14 cellular contexts compared by ENCODE assay signal in genomic region chr2:46801731-46802664, GRCh38.
DNase-seq lines count a peak whose midpoint lies in the region; ATAC-seq and TF ChIP-seq lines count a peak whose summit lies in the region.
"Had no signal": no experiment of that assay in that cellular context is flagged by ENCODE, and none has a peak within 500 bp of the region (broad histone marks: within the 10 kb centered on the region; RNA-seq: fewer than 3 reads in every experiment).

No MANE protein-coding gene starts in this region.

- TF ChIP-seq EP300 in esophagus muscularis mucosa (IDR thresholded peaks at IDR 0.05), result no peak

- no peak overlapping the region for H3K4me3 ChIP-seq in PC-3 (ENCODE audit: low read length)
- H3K4me3 ChIP-seq in esophagus muscularis mucosa, result no peak overlapping the region
- H3K4me3 ChIP-seq in BE2C (ENCODE audit: low read depth, low read length), result no peak overlapping the region
- H3K4me3 ChIP-seq: colonic mucosa, sigmoid colon had no signal

- DNase-seq in GM03348 (ENCODE audit: low spot score) (peak; percentile 44), PC-3 (peak; percentile 33), esophagus muscularis mucosa (ENCODE audit: extremely low spot score) (peak; percentile 72), pons (ENCODE audit: low spot score) (no peak), BE2C (no peak)
- DNase-seq: activated CD8-positive, alpha-beta T cell treated with anti-CD3 and anti-CD28 coated beads for 36 hours; activated naive CD4-positive, alpha-beta T cell treated with anti-CD3 and anti-CD28 coated beads, Interleukin-2, amount 50 U/mL, for 16 hours; colonic mucosa; naive B cell; NCI-H69; sigmoid colon had no signal

- intact Hi-C loops in PC-3 (cut with micrococcal nuclease), result no loop called here
- intact Hi-C loops in esophagus muscularis mucosa (cut with DNase I), result no loop called here

- H3K27ac Mint-ChIP-seq in nephron, result peak overlapping the region in 2 of 3 experiments; percentile 23 to 51
- H3K27ac Mint-ChIP-seq in stimulated activated memory B cell treated with anti-CD40 and anti-IgM and Interleukin-4, amounts not matched to agents 10 μg/mL and 1 μg/mL and 100 μg/mL, for 72 hours, result no peak overlapping the region
- H3K27ac Mint-ChIP-seq: activated CD8-positive, alpha-beta T cell treated with anti-CD3 and anti-CD28 coated beads for 36 hours; naive B cell had no signal

- no peaks in the 10 kb centered on the region for H3K9me3 Mint-ChIP-seq in nephron
- H3K9me3 Mint-ChIP-seq in stimulated activated memory B cell treated with anti-CD40 and anti-IgM and Interleukin-4, amounts not matched to agents 10 μg/mL and 1 μg/mL and 100 μg/mL, for 72 hours, result no peaks in the 10 kb centered on the region
- H3K9me3 Mint-ChIP-seq: activated CD8-positive, alpha-beta T cell treated with anti-CD3 and anti-CD28 coated beads for 36 hours had no signal

- H3K79me2 ChIP-seq in PC-3 (ENCODE audit: low read length), result no peaks in the 10 kb centered on the region

- H3K9ac ChIP-seq in PC-3 (ENCODE audit: low read length), result no peak overlapping the region

- peaks cover 10% of the 10 kb centered on the region for H3K4me1 Mint-ChIP-seq in nephron
- H3K4me1 Mint-ChIP-seq in stimulated activated memory B cell treated with anti-CD40 and anti-IgM and Interleukin-4, amounts not matched to agents 10 μg/mL and 1 μg/mL and 100 μg/mL, for 72 hours, result no peaks in the 10 kb centered on the region

- peaks cover 7% of the 10 kb centered on the region for H3F3A ChIP-seq in PC-3 (ENCODE audit: low read length, unreplicated experiment)

- H3K27ac ChIP-seq in PC-3 (ENCODE audit: low read length), result no peak overlapping the region
- no peak overlapping the region for H3K27ac ChIP-seq in esophagus muscularis mucosa (replicated peaks in 1 of 4)
- H3K27ac ChIP-seq: colonic mucosa, sigmoid colon had no signal

- H3K36me3 Mint-ChIP-seq in nephron (ENCODE audit: low read depth), result no peaks in the 10 kb centered on the region
- H3K36me3 Mint-ChIP-seq in stimulated activated memory B cell treated with anti-CD40 and anti-IgM and Interleukin-4, amounts not matched to agents 10 μg/mL and 1 μg/mL and 100 μg/mL, for 72 hours, result no peaks in the 10 kb centered on the region

- POLR2A ChIA-PET in PC-3 (lab: Charles Lee; ENCODE audit: unreplicated experiment), result no interaction called here

- no peak overlapping the region for H3K4me3 Mint-ChIP-seq in nephron
- H3K4me3 Mint-ChIP-seq in stimulated activated memory B cell treated with anti-CD40 and anti-IgM and Interleukin-4, amounts not matched to agents 10 μg/mL and 1 μg/mL and 100 μg/mL, for 72 hours, result no peak overlapping the region
- H3K4me3 Mint-ChIP-seq: activated CD8-positive, alpha-beta T cell treated with anti-CD3 and anti-CD28 coated beads for 36 hours; naive B cell had no signal

- no peaks in the 10 kb centered on the region for H3K9me2 ChIP-seq in PC-3 (replicated peaks; ENCODE audit: low read length)

- H3K27me3 Mint-ChIP-seq in nephron (ENCODE audit: low read depth), result no peaks in the 10 kb centered on the region
- peaks cover under 1% of the 10 kb centered on the region for H3K27me3 Mint-ChIP-seq in stimulated activated memory B cell treated with anti-CD40 and anti-IgM and Interleukin-4, amounts not matched to agents 10 μg/mL and 1 μg/mL and 100 μg/mL, for 72 hours
- H3K27me3 Mint-ChIP-seq: activated CD8-positive, alpha-beta T cell treated with anti-CD3 and anti-CD28 coated beads for 36 hours had no signal

- TF ChIP-seq POLR2A in esophagus muscularis mucosa (IDR thresholded peaks at IDR 0.05; ENCODE audit: low read depth), result no peak

- H3K4me1 ChIP-seq in PC-3 (ENCODE audit: insufficient read depth, low read length), result peaks cover 56% of the 10 kb centered on the region
- peaks cover 0 to 24% (median 14%) of the 10 kb centered on the region in 4 donors for H3K4me1 ChIP-seq in esophagus muscularis mucosa
- no peaks in the 10 kb centered on the region for H3K4me1 ChIP-seq in BE2C
- H3K4me1 ChIP-seq: colonic mucosa had no signal

- no TSS peak for BruUV-seq in PC-3 (replicated peaks; lab: Mats Ljungman, UMichigan)

- H3K9me3 ChIP-seq in PC-3 (ENCODE audit: low read length), result no peaks in the 10 kb centered on the region
- H3K9me3 ChIP-seq in esophagus muscularis mucosa, result no peaks in the 10 kb centered on the region
- H3K9me3 ChIP-seq in BE2C, result no peaks in the 10 kb centered on the region
- H3K9me3 ChIP-seq: colonic mucosa, sigmoid colon had no signal

- ATAC-seq in PC-3, result no peak
- ATAC-seq in HG03432 (IDR thresholded peaks at IDR 0.05; ENCODE audit: unreplicated experiment), result no peak
- no peak for ATAC-seq in stimulated activated memory B cell treated with anti-CD40 and anti-IgM and Interleukin-4, amounts not matched to agents 10 μg/mL and 1 μg/mL and 100 μg/mL, for 72 hours
- ATAC-seq: activated CD8-positive, alpha-beta T cell treated with anti-CD3 and anti-CD28 coated beads for 36 hours had no signal

- H3K27me3 ChIP-seq in PC-3 (ENCODE audit: low read length) (no peaks in the 10 kb centered on the region), esophagus muscularis mucosa (no peaks in the 10 kb centered on the region), BE2C (peaks cover 32% of the 10 kb centered on the region)
- H3K27me3 ChIP-seq: colonic mucosa, sigmoid colon had no signal

- CTCF ChIA-PET in PC-3 (lab: Charles Lee), result no interaction called here

- H2AFZ ChIP-seq in PC-3 (ENCODE audit: low read length), result no peak overlapping the region

- no peak overlapping the region for H3K4me2 ChIP-seq in PC-3 (ENCODE audit: low read length)

- no peak for TF ChIP-seq CTCF in PC-3 (conservative IDR thresholded peaks at IDR 0.05; ENCODE audit: low read depth, low read length)
- TF ChIP-seq CTCF in esophagus muscularis mucosa (IDR thresholded peaks at IDR 0.05), result no peak
- TF ChIP-seq CTCF in nephron (IDR thresholded peaks at IDR 0.05; ENCODE audit: unreplicated experiment in 3 of 3), result no peak
- TF ChIP-seq CTCF in BE2C (IDR thresholded peaks at IDR 0.05; ENCODE audit: low read depth, low read length), result no peak

- H3K36me3 ChIP-seq in PC-3 (ENCODE audit: low read depth, low read length) (no peaks in the 10 kb centered on the region), esophagus muscularis mucosa (no peaks in the 10 kb centered on the region), BE2C (no peaks in the 10 kb centered on the region)
- H3K36me3 ChIP-seq: colonic mucosa, sigmoid colon had no signal

- WGBS in esophagus muscularis mucosa, result 89% methylated on average over 9 of the region's 13 CpGs

- H4K20me1 ChIP-seq in PC-3 (ENCODE audit: low read length), result no peaks in the 10 kb centered on the region

Comparison
In these comparisons a context has a peak if more than half of its experiments do, and no peak if none do; other contexts are left out.
1. DNase-seq: peak in GM03348 (single experiment), PC-3 (single experiment) and esophagus muscularis mucosa (single experiment); none in pons (single experiment) and BE2C (single experiment).